In genomic region chr19:6241680-6242079, GRCh38 we compare ENCODE assay signal across 1 cellular context.
TF ChIP-seq lines count a peak whose summit lies in the region.

No MANE protein-coding gene starts in this region.

TF ChIP-seq in SK-N-SH, 30 proteins besides CTCF, POLR2A, EP300 and RAD21 (continued from another document):
- no peak for TF ChIP-seq ZBTB33 (IDR thresholded peaks at IDR 0.05; ENCODE audit: borderline replicate concordance, low read depth)
- TF ChIP-seq TAF1 (IDR thresholded peaks at IDR 0.05; ENCODE audit: borderline replicate concordance, low read depth, low read length) = no peak
- TF ChIP-seq ELF1 (IDR thresholded peaks at IDR 0.05) = no peak
- TF ChIP-seq NRF1 (IDR thresholded peaks at IDR 0.05; ENCODE audit: low read depth, low read length) = no peak
- TF ChIP-seq YY1 (IDR thresholded peaks at IDR 0.05; ENCODE audit: low read depth) = no peak
- TF ChIP-seq, protein P1, sequence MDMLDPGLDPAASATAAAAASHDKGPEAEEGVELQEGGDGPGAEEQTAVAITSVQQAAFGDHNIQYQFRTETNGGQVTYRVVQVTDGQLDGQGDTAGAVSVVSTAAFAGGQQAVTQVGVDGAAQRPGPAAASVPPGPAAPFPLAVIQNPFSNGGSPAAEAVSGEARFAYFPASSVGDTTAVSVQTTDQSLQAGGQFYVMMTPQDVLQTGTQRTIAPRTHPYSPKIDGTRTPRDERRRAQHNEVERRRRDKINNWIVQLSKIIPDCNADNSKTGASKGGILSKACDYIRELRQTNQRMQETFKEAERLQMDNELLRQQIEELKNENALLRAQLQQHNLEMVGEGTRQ (IDR thresholded peaks at IDR 0.05; ENCODE audit: borderline replicate concordance, low read depth, low read length) = no peak
- TF ChIP-seq FOSL2 (IDR thresholded peaks at IDR 0.05; ENCODE audit: borderline replicate concordance, low read depth) = no peak
- TF ChIP-seq RXRA (IDR thresholded peaks at IDR 0.05; ENCODE audit: borderline replicate concordance, low read depth) = no peak
- no peak for TF ChIP-seq JUND (IDR thresholded peaks at IDR 0.05)
TF ChIP-seq in SK-N-SH: peak in this region for 0.
